In genomic region chr13:99266827-99267226, GRCh38 we compare ENCODE assay signal across 23 cellular contexts. TPM values are rescaled to one million over a fixed set of nuclear protein-coding genes. Genes with fewer than 3 reads are reported as not detected.
"Had no signal": no experiment of that assay in that cellular context is flagged by ENCODE, and none has a peak within 500 bp of the region (broad histone marks: within the 10 kb centered on the region; RNA-seq: fewer than 3 reads in every experiment).

No MANE protein-coding gene starts in this region.

- H3K27ac ChIP-seq: adrenal gland had no signal

- ATAC-seq: activated CD8-positive, alpha-beta memory T cell treated with anti-CD3 and anti-CD28 coated beads, Interleukin-2, amount 10 ng/mL, durations not matched to agents 7 days and 5 days; T-helper 17 cell had no signal

- H3K27me3 ChIP-seq: adrenal gland had no signal

- DNase-seq: activated B cell treated with CpG ODN at 0.5 μM for 24 hours; activated CD4-positive, alpha-beta T cell treated with anti-CD3 and anti-CD28 coated beads for 1 hour; activated CD4-positive, alpha-beta T cell treated with anti-CD3 and anti-CD28 coated beads, Interleukin-2, amount 10 ng/mL, durations not matched to agents 24 days and 14 days; activated CD4-positive, alpha-beta T cell treated with anti-CD3 and anti-CD28 coated beads, Interleukin-2, amount 50 U/mL, for 48 hours; activated CD8-positive, alpha-beta memory T cell treated with anti-CD3 and anti-CD28 coated beads, Interleukin-2, amount 10 ng/mL, durations not matched to agents 7 days and 5 days; activated effector memory CD4-positive, alpha-beta T cell treated with anti-CD3 and anti-CD28 coated beads, Interleukin-2, amount 50 U/mL, for 16 hours; activated naive CD4-positive, alpha-beta T cell treated with Interleukin-2 at 50 U/mL for 16 hours; activated naive CD8-positive, alpha-beta T cell treated with anti-CD3 and anti-CD28 coated beads, Interleukin-2, amount 10 ng/mL, durations not matched to agents 7 days and 5 days; activated T-cell treated with anti-CD3 and anti-CD28 coated beads, Interleukin-2, amount 50 U/mL, for 24 hours; adrenal gland; anterior cingulate cortex; cerebellar nuclear complex; Kasumi-1; NCI-H1105 treated with DMSO at 0.1 percent for 48 hours; NCI-H1436 treated with DMSO at 0.1 percent for 48 hours; NCI-H187; NCI-H2081; NCI-H510A treated with DMSO at 0.1 percent for 48 hours; NCI-H69; SIG-M5; T-helper 17 cell; T1000 had no signal

- H3K4me3 ChIP-seq: adrenal gland had no signal

- H3K36me3 ChIP-seq: adrenal gland had no signal

RNA-seq across cellular contexts. Expression of gene GPR18, which starts 8.6 kb away (rescaled TPM):
- total RNA-seq: cardiac septum had no signal
